ENCODE assay signal across 30 cellular contexts in the genomic region with DNA sequence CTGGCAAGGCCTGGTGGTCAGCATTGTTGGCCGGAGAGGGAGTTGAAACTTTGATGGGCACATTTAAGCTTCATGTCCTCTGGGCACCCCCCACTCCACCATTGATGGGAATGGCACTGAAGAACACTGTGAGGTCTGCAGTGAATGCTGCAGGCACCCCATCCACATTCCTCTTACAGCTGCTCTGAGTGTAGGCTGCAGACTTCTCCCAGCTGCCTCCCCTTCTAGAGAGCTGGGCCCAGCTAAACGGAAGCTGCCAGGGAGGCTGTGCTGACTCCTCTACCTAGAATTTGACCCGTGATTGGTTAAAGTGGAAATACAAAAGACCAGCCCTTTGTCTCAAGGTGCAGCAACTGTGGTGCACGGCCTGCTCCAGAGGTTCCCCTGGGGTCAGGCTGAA. TPM values are rescaled to one million over a fixed set of nuclear protein-coding genes. Genes with fewer than 3 reads are reported as not detected.
"Had no signal": no experiment of that assay in that cellular context is flagged by ENCODE, and none has a peak within 500 bp of the region (broad histone marks: within the 10 kb centered on the region; RNA-seq: fewer than 3 reads in every experiment).

No MANE protein-coding gene starts in this region.

- ATAC-seq: heart right ventricle; left lobe of liver; naive thymus-derived CD8-positive, alpha-beta T cell; pancreas; right lobe of liver; stimulated activated naive CD8-positive, alpha-beta T cell treated with anti-CD3 and anti-CD28 coated beads, Interleukin-15, amount 100 ng/mL, for 72 hours; upper lobe of right lung had no signal

- H3K36me3 ChIP-seq: colonic mucosa, esophagus muscularis mucosa, heart right ventricle, neutrophil, pancreas, right lobe of liver, suprapubic skin, transverse colon, upper lobe of right lung, vagina had no signal

- H3K36me3 Mint-ChIP-seq: immature natural killer cell; naive thymus-derived CD8-positive, alpha-beta T cell had no signal

- H3K4me3 Mint-ChIP-seq: dendritic cell treated with granulocyte-macrophage colony-stimulating factor and Interleukin-4, amounts not matched to agents 40 ng/mL and 50 ng/mL, for 4 days; endodermal cell; immature natural killer cell; naive thymus-derived CD8-positive, alpha-beta T cell; nephron progenitor cell; stimulated activated naive CD8-positive, alpha-beta T cell treated with anti-CD3 and anti-CD28 coated beads, Interleukin-15, amount 100 ng/mL, for 72 hours had no signal

- H3K4me3 ChIP-seq: colonic mucosa, esophagus muscularis mucosa, heart right ventricle, pancreas, right lobe of liver, smooth muscle cell, suprapubic skin, transverse colon, upper lobe of right lung, vagina had no signal

- H3K9me3 Mint-ChIP-seq: dendritic cell treated with granulocyte-macrophage colony-stimulating factor and Interleukin-4, amounts not matched to agents 40 ng/mL and 50 ng/mL, for 4 days; endodermal cell; immature natural killer cell; naive thymus-derived CD8-positive, alpha-beta T cell; nephron progenitor cell; stimulated activated naive CD8-positive, alpha-beta T cell treated with anti-CD3 and anti-CD28 coated beads, Interleukin-15, amount 100 ng/mL, for 72 hours had no signal

- H3K27me3 ChIP-seq: colonic mucosa, esophagus muscularis mucosa, neutrophil, pancreas, right lobe of liver, suprapubic skin, transverse colon, vagina had no signal

- H3K27ac Mint-ChIP-seq: dendritic cell treated with granulocyte-macrophage colony-stimulating factor and Interleukin-4, amounts not matched to agents 40 ng/mL and 50 ng/mL, for 4 days; endodermal cell; immature natural killer cell; nephron progenitor cell; stimulated activated naive CD8-positive, alpha-beta T cell treated with anti-CD3 and anti-CD28 coated beads, Interleukin-15, amount 100 ng/mL, for 72 hours had no signal

- DNase-seq: colonic mucosa; effector CD8-positive, alpha-beta T cell; endodermal cell; foreskin melanocyte; glutamatergic neuron; heart right ventricle; hypothalamus; immature natural killer cell; islet precursor cell; mesenchymal stem cell; midbrain; naive thymus-derived CD8-positive, alpha-beta T cell; nephron progenitor cell; pancreas; right lobe of liver; stimulated activated CD4-positive, alpha-beta T cell treated with anti-CD3 and anti-CD28 coated beads, Interleukin-12 subunit alpha, Interleukin-12 subunit beta, amount 100 ng/mL, for 4 hours; stimulated activated CD4-positive, alpha-beta T cell treated with anti-CD3 and anti-CD28 coated beads, Interleukin-1b, Interleukin-23, amount 100 ng/mL, for 48 hours; stimulated activated CD4-positive, alpha-beta T cell treated with anti-CD3 and anti-CD28 coated beads, Interleukin-4, amount 100 ng/mL, for 1 hour; stimulated activated CD8-positive, alpha-beta memory T cell treated with anti-CD3 and anti-CD28 coated beads, Interleukin-4, amount 100 ng/mL, for 48 hours; stimulated activated naive CD4-positive, alpha-beta T cell; stimulated activated naive CD8-positive, alpha-beta T cell treated with anti-CD3 and anti-CD28 coated beads, Interleukin-15, amount 100 ng/mL, for 72 hours; transverse colon; upper lobe of right lung had no signal

- H3K9me3 ChIP-seq: colonic mucosa, esophagus muscularis mucosa, heart right ventricle, neutrophil, pancreas, right lobe of liver, suprapubic skin, transverse colon, upper lobe of right lung, vagina had no signal

- FAIRE-seq: pancreas had no signal

- H3K4me1 ChIP-seq: colonic mucosa, pancreas, right lobe of liver had no signal

- H3K27ac ChIP-seq: colonic mucosa, esophagus muscularis mucosa, heart right ventricle, neutrophil, pancreas, right lobe of liver, suprapubic skin, transverse colon, upper lobe of right lung, vagina had no signal

- H3K4me2 ChIP-seq: smooth muscle cell had no signal

RNA-seq across cellular contexts. Expression of gene TMEM158, which starts 10.6 kb away (rescaled TPM):
- polyA plus RNA-seq: immature natural killer cell; naive thymus-derived CD8-positive, alpha-beta T cell had no signal
